Comparison of ENCODE assay signal across 22 cellular contexts in the genomic region with DNA sequence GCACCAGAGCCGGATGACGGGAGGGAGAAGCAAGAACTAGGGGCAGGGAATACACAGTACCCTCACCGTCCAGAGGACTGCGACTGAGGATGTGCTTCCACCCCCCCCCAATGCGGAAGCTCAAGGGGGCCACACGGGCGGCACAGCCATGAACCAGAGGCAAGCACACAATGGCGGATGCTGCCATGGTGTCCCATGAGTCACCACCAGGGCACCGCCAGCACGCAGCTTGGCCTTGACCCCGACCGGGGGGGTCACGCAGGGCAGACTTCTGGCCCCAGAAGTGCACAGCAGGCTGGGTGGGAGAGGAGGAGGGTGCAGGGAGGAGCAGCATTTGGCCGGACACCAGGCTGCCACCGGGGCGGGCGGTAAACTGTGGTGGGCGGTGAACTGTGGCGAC.
"Had no signal": no experiment of that assay in that cellular context is flagged by ENCODE, and none has a peak within 500 bp of the region (broad histone marks: within the 10 kb centered on the region; RNA-seq: fewer than 3 reads in every experiment).

No MANE protein-coding gene starts in this region.

- H3K36me3 ChIP-seq: colonic mucosa, esophagus squamous epithelium, gastrocnemius medialis, heart right ventricle, left lung, lower lobe of right lung had no signal

- H3K27me3 ChIP-seq: colonic mucosa, esophagus squamous epithelium, gastrocnemius medialis, heart right ventricle, left lung had no signal

- H3K4me1 ChIP-seq: colonic mucosa, esophagus squamous epithelium, gastrocnemius medialis, heart right ventricle, left lung, lower lobe of right lung had no signal

- ATAC-seq: effector memory CD8-positive, alpha-beta T cell; esophagus mucosa; gastrocnemius medialis; heart right ventricle; left cardiac atrium; left lung; left ventricle myocardium superior; lower lobe of right lung; mucosa of descending colon had no signal

- H3K4me3 ChIP-seq: colonic mucosa, esophagus squamous epithelium, gastrocnemius medialis, heart right ventricle, left lung, lower lobe of right lung, mucosa of descending colon had no signal

- DNase-seq: colonic mucosa; cortex of kidney; effector CD8-positive, alpha-beta T cell; effector memory CD8-positive, alpha-beta T cell; endodermal cell; erythroblast; esophagus squamous epithelium; foreskin fibroblast; foreskin melanocyte; gastrocnemius medialis; glutamatergic neuron; head of caudate nucleus; heart right ventricle; hippocampal formation; left cardiac atrium; left lung; left ventricle myocardium superior; lower lobe of right lung; mesenchymal stem cell; mucosa of descending colon had no signal

- H3K9me3 ChIP-seq: colonic mucosa, gastrocnemius medialis, lower lobe of right lung had no signal

- H3K27ac ChIP-seq: colonic mucosa, epithelial cell of prostate, esophagus squamous epithelium, gastrocnemius medialis, heart right ventricle, left lung, lower lobe of right lung had no signal
